ENCODE assay signal across 22 cellular contexts in genomic region chr22:19779685-19780268, GRCh38. TPM values are rescaled to one million over a fixed set of nuclear protein-coding genes. Genes with fewer than 3 reads are reported as not detected.
A peak's percentile ranks its signal among the peaks of the same experiment; 100 is the strongest.
DNase-seq lines count a peak whose midpoint lies in the region; ATAC-seq and TF ChIP-seq lines count a peak whose summit lies in the region.
"Had no signal": no experiment of that assay in that cellular context is flagged by ENCODE, and none has a peak within 500 bp of the region (broad histone marks: within the 10 kb centered on the region; RNA-seq: fewer than 3 reads in every experiment).

No MANE protein-coding gene starts in this region.

- intact Hi-C loops in OCI-LY7 (cut with micrococcal nuclease; ENCODE audit: unreplicated experiment): loop anchor here (2.0 kb wide), 1 partner anchor 23 kb away; no protein-coding TSS in a partner anchor

- no peaks in the 10 kb centered on the region for H3F3A ChIP-seq in neural progenitor cell (ENCODE audit: low read depth)

- POLR2A ChIA-PET in OCI-LY7 (lab: Charles Lee): no interaction called here

- peaks cover 22% of the 10 kb centered on the region for H3K27me3 Mint-ChIP-seq in neural progenitor cell (ENCODE audit: insufficient read depth, low read depth)

- no peak overlapping the region for H3K27ac Mint-ChIP-seq in neural progenitor cell
- H3K27ac Mint-ChIP-seq: activated T-helper 17 cell treated with anti-CD3 and anti-CD28 coated beads, Interleukin-2, amount 50 U/mL, for 72 hours; CD8-positive, alpha-beta T cell; dendritic cell treated with granulocyte-macrophage colony-stimulating factor and Interleukin-4, amounts not matched to agents 40 ng/mL and 50 ng/mL, for 4 days had no signal

- H3K4me3 ChIP-seq in BLaER1: no peak overlapping the region
- H3K4me3 ChIP-seq in OCI-LY7 (ENCODE audit: low read depth, low read length, poor library complexity, severe bottlenecking): no peak overlapping the region
- H3K4me3 ChIP-seq in neural progenitor cell: no peak overlapping the region
- H3K4me3 ChIP-seq: GM23248, testis had no signal

- H3K36me3 ChIP-seq in BLaER1: no peaks in the 10 kb centered on the region
- no peaks in the 10 kb centered on the region; the same call in 1 of the 2 replicates for H3K36me3 ChIP-seq in OCI-LY7 (ENCODE audit: insufficient read depth, low read length)
- no peaks in the 10 kb centered on the region for H3K36me3 ChIP-seq in neural progenitor cell

- H3K4me3 Mint-ChIP-seq in neural progenitor cell: no peak overlapping the region
- H3K4me3 Mint-ChIP-seq: activated T-helper 17 cell treated with anti-CD3 and anti-CD28 coated beads, Interleukin-2, amount 50 U/mL, for 72 hours; CD8-positive, alpha-beta T cell; dendritic cell treated with granulocyte-macrophage colony-stimulating factor and Interleukin-4, amounts not matched to agents 40 ng/mL and 50 ng/mL, for 4 days; naive thymus-derived CD4-positive, alpha-beta T cell had no signal

- peaks cover 2% of the 10 kb centered on the region for H3K36me3 Mint-ChIP-seq in neural progenitor cell
- H3K36me3 Mint-ChIP-seq: CD8-positive, alpha-beta T cell; naive thymus-derived CD4-positive, alpha-beta T cell had no signal

- H3K79me2 ChIP-seq in OCI-LY7 (ENCODE audit: insufficient read depth, low read depth, low read length): no peaks in the 10 kb centered on the region
- no peaks in the 10 kb centered on the region for H3K79me2 ChIP-seq in neural progenitor cell (ENCODE audit: low read depth)

- DNase-seq in EH (ENCODE audit: low read depth): peak; percentile 25
- no peak for DNase-seq in OCI-LY7 (ENCODE audit: low spot score)
- DNase-seq in neural progenitor cell (ENCODE audit: low spot score): peak; percentile 49
- no peak for DNase-seq in amniotic stem cell (lab: John Stamatoyannopoulos, UW)
- DNase-seq: activated CD4-positive, alpha-beta T cell treated with anti-CD3 and anti-CD28 coated beads for 1 hour; CD8-positive, alpha-beta T cell; DMS79 treated with DMSO at 0.1 percent for 48 hours; NCI-H1105; NCI-H2081 treated with DMSO at 0.1 percent for 48 hours; NCI-H524 treated with DMSO at 0.1 percent for 48 hours; SK-N-SH; stimulated activated CD4-positive, alpha-beta T cell treated with anti-CD3 and anti-CD28 coated beads, Interleukin-12 subunit alpha, Interleukin-12 subunit beta, amount 100 ng/mL, for 4 hours; T1000; testis had no signal

- H3K27me3 ChIP-seq in BLaER1 (no peaks in the 10 kb centered on the region), neural progenitor cell (peaks cover 20% of the 10 kb centered on the region)
- H3K27me3 ChIP-seq: testis had no signal

- no peak for TF ChIP-seq CTCF in OCI-LY7 (conservative IDR thresholded peaks at IDR 0.05; ENCODE audit: low read length)
- no peak for TF ChIP-seq CTCF in neural progenitor cell (IDR thresholded peaks at IDR 0.05)

- H4K20me1 ChIP-seq in BLaER1 (no peaks in the 10 kb centered on the region), OCI-LY7 (ENCODE audit: insufficient read depth, low read length) (no peaks in the 10 kb centered on the region), neural progenitor cell (ENCODE audit: low read depth) (no peaks in the 10 kb centered on the region)

- peak overlapping the region; percentile 53 for H3K4me2 ChIP-seq in BLaER1
- peak overlapping the region; percentile 56 for H3K4me2 ChIP-seq in OCI-LY7 (ENCODE audit: low read length)
- H3K4me2 ChIP-seq in neural progenitor cell: no peak overlapping the region
- H3K4me2 ChIP-seq: SK-N-SH had no signal

- H2AFZ ChIP-seq in OCI-LY7 (ENCODE audit: low read length) (peak overlapping the region; percentile 49; the same call in 1 of the 2 replicates), neural progenitor cell (replicated peaks) (no peak overlapping the region)

- no TSS peak for BruUV-seq in OCI-LY7 (replicated peaks; lab: Mats Ljungman, UMichigan)

- peaks cover 2% of the 10 kb centered on the region for H3K9me3 Mint-ChIP-seq in neural progenitor cell
- H3K9me3 Mint-ChIP-seq: activated T-helper 17 cell treated with anti-CD3 and anti-CD28 coated beads, Interleukin-2, amount 50 U/mL, for 72 hours; CD8-positive, alpha-beta T cell; dendritic cell treated with granulocyte-macrophage colony-stimulating factor and Interleukin-4, amounts not matched to agents 40 ng/mL and 50 ng/mL, for 4 days; naive thymus-derived CD4-positive, alpha-beta T cell had no signal

- H3K4me1 Mint-ChIP-seq in neural progenitor cell: peaks cover 14% of the 10 kb centered on the region
- H3K4me1 Mint-ChIP-seq: activated T-helper 17 cell treated with anti-CD3 and anti-CD28 coated beads, Interleukin-2, amount 50 U/mL, for 72 hours had no signal

- H3K9me3 ChIP-seq in BLaER1 (peaks cover 22% of the 10 kb centered on the region), OCI-LY7 (ENCODE audit: low read length) (peaks cover 9% of the 10 kb centered on the region; the same call in 1 of the 2 replicates), neural progenitor cell (ENCODE audit: low read depth) (no peaks in the 10 kb centered on the region)
- H3K9me3 ChIP-seq: testis had no signal

- no peaks in the 10 kb centered on the region for H3K9me2 ChIP-seq in OCI-LY7 (ENCODE audit: insufficient read depth, low read length)
- H3K9me2 ChIP-seq: SK-N-SH had no signal

- H3K9ac ChIP-seq in BLaER1 (no peak overlapping the region), neural progenitor cell (no peak overlapping the region)
- H3K9ac ChIP-seq: GM23248, SK-N-SH had no signal

- H3K4me1 ChIP-seq in BLaER1 (peaks cover 42% of the 10 kb centered on the region), OCI-LY7 (ENCODE audit: insufficient read depth, low read length, poor library complexity, severe bottlenecking) (peaks cover 39% of the 10 kb centered on the region), neural progenitor cell (no peaks in the 10 kb centered on the region)
- H3K4me1 ChIP-seq: testis had no signal

- ATAC-seq in GM18858 (IDR thresholded peaks at IDR 0.05; ENCODE audit: unreplicated experiment) (no peak), HG02884 (IDR thresholded peaks at IDR 0.05; ENCODE audit: unreplicated experiment) (no peak)

- CTCF ChIA-PET in OCI-LY7 (lab: Charles Lee; ENCODE audit: unreplicated experiment): no interaction called here

- no peak overlapping the region for H3K27ac ChIP-seq in BLaER1
- peak overlapping the region; percentile 69 for H3K27ac ChIP-seq in OCI-LY7 (ENCODE audit: low read depth, low read length, poor library complexity, severe bottlenecking)
- H3K27ac ChIP-seq in neural progenitor cell: no peak overlapping the region
- H3K27ac ChIP-seq: GM23248, testis had no signal

RNA-seq across cellular contexts. Expression of gene TBX1, which starts 19.2 kb away (rescaled TPM):
- not detected in 2 replicates for total RNA-seq in OCI-LY7 (2014; rRNA removed; shearing (Covaris generic))
- 0.23 TPM in 1 of 2 replicates, not detected in the other for total RNA-seq in OCI-LY7 (2022)
- 0.06 TPM in 1 of 2 replicates, not detected in the other for total RNA-seq in neural progenitor cell (ENCODE audit: low replicate concordance)
- total RNA-seq: activated T-helper 17 cell treated with anti-CD3 and anti-CD28 coated beads, Interleukin-2, amount 50 U/mL, for 72 hours; CD8-positive, alpha-beta T cell had no signal

RNA-seq across cellular contexts. Expression of gene GP1BB, which starts 56.4 kb away (rescaled TPM):
- not detected in 2 replicates for total RNA-seq in OCI-LY7 (2014; rRNA removed; shearing (Covaris generic))
- not detected in 2 replicates for total RNA-seq in OCI-LY7 (2022)
- 1.2 TPM in 1 of 2 replicates, not detected in the other for total RNA-seq in neural progenitor cell (ENCODE audit: low replicate concordance)
- total RNA-seq: activated T-helper 17 cell treated with anti-CD3 and anti-CD28 coated beads, Interleukin-2, amount 50 U/mL, for 72 hours; bronchial epithelial cell had no signal

Comparison
In these comparisons a context has a peak if more than half of its experiments do, and no peak if none do; other contexts are left out.
1. DNase-seq: peak in EH (single experiment) and neural progenitor cell (single experiment); none in OCI-LY7 (single experiment) and amniotic stem cell (single experiment).